9 cellular contexts compared by ENCODE assay signal in the genomic region with DNA sequence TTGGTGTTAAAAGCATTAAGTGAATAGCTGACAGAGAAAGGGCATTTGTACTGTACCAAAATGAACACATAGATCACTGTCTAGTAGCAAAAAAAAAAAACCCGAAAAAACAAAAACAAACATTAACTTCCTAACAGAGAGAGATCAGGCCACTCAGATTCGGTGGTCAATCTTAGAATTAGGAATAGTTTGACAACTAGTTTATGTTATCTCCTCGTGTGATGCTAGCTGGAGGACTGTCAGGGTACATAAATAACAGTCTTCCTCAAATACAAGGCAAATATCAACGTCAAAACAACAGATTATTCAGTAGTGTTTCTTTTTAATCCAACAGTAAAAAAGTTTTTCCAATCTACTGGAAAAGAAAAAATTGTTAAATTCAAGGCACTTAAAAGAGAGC. TPM values are rescaled to one million over a fixed set of nuclear protein-coding genes. Genes with fewer than 3 reads are reported as not detected.
DNase-seq lines count a peak whose midpoint lies in the region; ATAC-seq and TF ChIP-seq lines count a peak whose summit lies in the region.
"Had no signal": no experiment of that assay in that cellular context is flagged by ENCODE, and none has a peak within 500 bp of the region (broad histone marks: within the 10 kb centered on the region; RNA-seq: fewer than 3 reads in every experiment).

No MANE protein-coding gene starts in this region.

- 5 to 7% methylated on average over 4 of the region's 4 CpGs for WGBS in body of pancreas, 2 donors
- no CpG with 5 or more reads among the region's 4 CpGs for WGBS in mesenchymal stem cell

- no peak overlapping the region for H2BK120ac ChIP-seq in mesenchymal stem cell (ENCODE audit: low read depth, low read length)

- no peak for TF ChIP-seq CTCF in body of pancreas (IDR thresholded peaks at IDR 0.05)
- TF ChIP-seq CTCF in type B pancreatic cell (conservative IDR thresholded peaks at IDR 0.05): no peak

- H3K23ac ChIP-seq in mesenchymal stem cell (ENCODE audit: low read length in 2 of 2): no peak overlapping the region

- H3K9me3 ChIP-seq in body of pancreas: no peaks in the 10 kb centered on the region
- no peaks in the 10 kb centered on the region for H3K9me3 ChIP-seq in mesenchymal stem cell (ENCODE audit: control insufficient read depth, low read length)

- H2BK5ac ChIP-seq in mesenchymal stem cell (ENCODE audit: low read depth, low read length, poor library complexity, severe bottlenecking): no peak overlapping the region

- no peak overlapping the region for H2AFZ ChIP-seq in mesenchymal stem cell (ENCODE audit: low read depth, low read length)

- H2BK15ac ChIP-seq in mesenchymal stem cell (ENCODE audit: low read depth, poor library complexity, severe bottlenecking): no peak overlapping the region

- no peak overlapping the region for H2BK12ac ChIP-seq in mesenchymal stem cell (ENCODE audit: low read length in 2 of 2)

- H2AK5ac ChIP-seq in mesenchymal stem cell (ENCODE audit: low read length, severe bottlenecking): no peak overlapping the region

- H3K4me3 ChIP-seq in body of pancreas: peak overlapping the region in 1 of 2 donors; percentile 86
- H3K4me3 ChIP-seq in mesenchymal stem cell (ENCODE audit: insufficient read depth in 1 of 2, low read depth in 1 of 2, low read length in 2 of 2): peak overlapping the region; percentile 44 to 94

- no peaks in the 10 kb centered on the region for H3K27me3 Mint-ChIP-seq in activated naive CD4-positive, alpha-beta T cell treated with anti-CD3 and anti-CD28 coated beads for 36 hours (ENCODE audit: low read depth)
- H3K27me3 Mint-ChIP-seq in type B pancreatic cell: no peaks in the 10 kb centered on the region

- no peak for ATAC-seq in body of pancreas
- ATAC-seq in GM21717 (IDR thresholded peaks at IDR 0.05; ENCODE audit: unreplicated experiment): no peak

- no peak overlapping the region for H4K91ac ChIP-seq in mesenchymal stem cell (ENCODE audit: low read length)

- no peak overlapping the region for H3K18ac ChIP-seq in mesenchymal stem cell (ENCODE audit: low read depth in 1 of 2, low read length in 2 of 2)

- no peak overlapping the region for H4K8ac ChIP-seq in mesenchymal stem cell (ENCODE audit: low read length)

- intact Hi-C loops in activated naive CD4-positive, alpha-beta T cell treated with anti-CD3 and anti-CD28 coated beads for 36 hours (cut with micrococcal nuclease): loop anchor here (2.0 to 10.0 kb wide), 6 partner anchors 181 to 1316 kb away; partner anchors contain the start of genes CRYL1, MRPL57 and SKA3
- intact Hi-C loops in body of pancreas (cut with DNase I): no loop called here

- no peak for TF ChIP-seq POLR2A in body of pancreas (IDR thresholded peaks at IDR 0.05)

- H3K36me3 ChIP-seq in body of pancreas (replicated peaks in 1 of 2; ENCODE audit: insufficient read depth in 1 of 2, low read depth in 2 of 2): no peaks in the 10 kb centered on the region
- H3K36me3 ChIP-seq in mesenchymal stem cell (ENCODE audit: control insufficient read depth in 1 of 2, insufficient read depth in 2 of 2, low read depth in 1 of 2, low read length in 2 of 2): peaks cover 4 to 15% of the 10 kb centered on the region in 2 experiments

- peaks cover 37% of the 10 kb centered on the region for H3K4me1 Mint-ChIP-seq in activated naive CD4-positive, alpha-beta T cell treated with anti-CD3 and anti-CD28 coated beads for 36 hours (ENCODE audit: low read depth)
- peaks cover 20% of the 10 kb centered on the region for H3K4me1 Mint-ChIP-seq in type B pancreatic cell (ENCODE audit: unreplicated experiment)

- H3K4me1 ChIP-seq in body of pancreas (peaks cover 27% of the 10 kb centered on the region), mesenchymal stem cell (ENCODE audit: control insufficient read depth, insufficient read depth, low read depth, low read length) (peaks cover 5% of the 10 kb centered on the region)

- H3K9ac ChIP-seq in mesenchymal stem cell (ENCODE audit: low read length): peak overlapping the region; percentile 96

- no peak for DNase-seq in activated naive CD4-positive, alpha-beta T cell treated with anti-CD3 and anti-CD28 coated beads for 36 hours
- no peak for DNase-seq in activated naive CD4-positive, alpha-beta T cell treated with anti-CD3 and anti-CD28 coated beads, Interleukin-2, amount 50 U/mL, for 16 hours
- DNase-seq in body of pancreas (no peak), mesenchymal stem cell (peak; percentile 23), type B pancreatic cell (ENCODE audit: extremely low spot score, unreplicated experiment) (no peak), NCI-H2196 (lab: John Stamatoyannopoulos, UW; ENCODE audit: unreplicated experiment) (no peak), ureter (ENCODE audit: low spot score) (no peak)
- DNase-seq: DMS153 had no signal

- H3K27me3 ChIP-seq in body of pancreas (no peaks in the 10 kb centered on the region), mesenchymal stem cell (ENCODE audit: control insufficient read depth in 1 of 2, insufficient read depth in 1 of 2, low read length in 2 of 2) (no peaks in the 10 kb centered on the region)

- H3K4me2 ChIP-seq in mesenchymal stem cell (ENCODE audit: low read length, poor library complexity, severe bottlenecking): peak overlapping the region; percentile 62

- peak overlapping the region in 3 of 4 donors; percentile 94 to 99 (median 99) for H3K27ac ChIP-seq in body of pancreas
- peak overlapping the region; percentile 94 for H3K27ac ChIP-seq in mesenchymal stem cell (ENCODE audit: low read length, poor library complexity, severe bottlenecking)

- CTCF ChIA-PET in activated naive CD4-positive, alpha-beta T cell treated with anti-CD3 and anti-CD28 coated beads for 36 hours (lab: Charles Lee): interaction anchor here (1.0 to 1.2 kb wide), 3 partner anchors 11 to 274 kb away, joined by 3 to 5 read pairs (median 4); no protein-coding TSS in a partner anchor

- peak overlapping the region; percentile 94 for H3K4me3 Mint-ChIP-seq in activated naive CD4-positive, alpha-beta T cell treated with anti-CD3 and anti-CD28 coated beads for 36 hours
- peak overlapping the region; percentile 97 for H3K4me3 Mint-ChIP-seq in type B pancreatic cell

- peak overlapping the region; percentile 95 for H3K27ac Mint-ChIP-seq in activated naive CD4-positive, alpha-beta T cell treated with anti-CD3 and anti-CD28 coated beads for 36 hours
- H3K27ac Mint-ChIP-seq in type B pancreatic cell: peak overlapping the region; percentile 97

- H3K14ac ChIP-seq in mesenchymal stem cell (ENCODE audit: low read length in 2 of 2): no peak overlapping the region

- peaks cover 1% of the 10 kb centered on the region for H3K9me3 Mint-ChIP-seq in activated naive CD4-positive, alpha-beta T cell treated with anti-CD3 and anti-CD28 coated beads for 36 hours
- no peaks in the 10 kb centered on the region for H3K9me3 Mint-ChIP-seq in type B pancreatic cell

- H3K36me3 Mint-ChIP-seq in activated naive CD4-positive, alpha-beta T cell treated with anti-CD3 and anti-CD28 coated beads for 36 hours (ENCODE audit: low read depth): peaks cover 20% of the 10 kb centered on the region
- H3K36me3 Mint-ChIP-seq in type B pancreatic cell: peaks cover 16% of the 10 kb centered on the region

- no peak overlapping the region for H3K4ac ChIP-seq in mesenchymal stem cell (ENCODE audit: low read depth in 1 of 2, low read length in 2 of 2)

- H3K79me1 ChIP-seq in mesenchymal stem cell (replicated peaks; ENCODE audit: low read length, poor library complexity, severe bottlenecking): peaks cover 4% of the 10 kb centered on the region

RNA-seq across cellular contexts. Expression of gene ZMYM5, which starts 1.7 kb away (rescaled TPM):
- 1 to 10 TPM; 8.1 to 8.5 TPM for total RNA-seq in activated naive CD4-positive, alpha-beta T cell treated with anti-CD3 and anti-CD28 coated beads for 36 hours
- 10 to 100 TPM; 10.6 to 16.8 TPM for total RNA-seq in body of pancreas
- polyA plus RNA-seq in mesenchymal stem cell (2013, experiment 1 of 2): 12.2 TPM
- 13.4 TPM for polyA plus RNA-seq in mesenchymal stem cell (2013, experiment 2 of 2)
- 15.1 and 16.4 TPM in 2 replicates for total RNA-seq in type B pancreatic cell (ENCODE audit: low replicate concordance)
- total RNA-seq in ureter: 20.8 TPM
